1 cellular context compared by ENCODE assay signal in genomic region chr6:140572129-140572528, GRCh38.
A peak's percentile ranks its signal among the peaks of the same experiment; 100 is the strongest.
TF ChIP-seq lines count a peak whose summit lies in the region.

No MANE protein-coding gene starts in this region.

TF ChIP-seq in SK-N-SH, 30 proteins besides CTCF, POLR2A, EP300 and RAD21 (continued from another document):
- TF ChIP-seq IRF3 (IDR thresholded peaks at IDR 0.05; ENCODE audit: low read depth, low read length) (no peak), NFIC (IDR thresholded peaks at IDR 0.05; ENCODE audit: borderline replicate concordance) (peak; percentile 99), SMC3 (IDR thresholded peaks at IDR 0.05; ENCODE audit: low read depth, low read length) (no peak), FOXM1 (IDR thresholded peaks at IDR 0.05; ENCODE audit: low read depth) (peak; percentile 93), CHD2 (IDR thresholded peaks at IDR 0.05; ENCODE audit: low read length, partially characterized antibody) (no peak), ELF1 (IDR thresholded peaks at IDR 0.05) (0 out of 2 replicates have a peak, but pooled peaks have one; percentile 51), SIN3A (IDR thresholded peaks at IDR 0.05; ENCODE audit: borderline replicate concordance, low read depth, low read length) (peak; percentile 73; the same call in 1 of the 2 replicates), MXI1 (IDR thresholded peaks at IDR 0.05; ENCODE audit: low read depth, low read length) (no peak), REST (IDR thresholded peaks at IDR 0.05; ENCODE audit: low read depth, low read length) (no peak), RFX5 (IDR thresholded peaks at IDR 0.05; ENCODE audit: low read length) (no peak)
- TF ChIP-seq, protein P1, sequence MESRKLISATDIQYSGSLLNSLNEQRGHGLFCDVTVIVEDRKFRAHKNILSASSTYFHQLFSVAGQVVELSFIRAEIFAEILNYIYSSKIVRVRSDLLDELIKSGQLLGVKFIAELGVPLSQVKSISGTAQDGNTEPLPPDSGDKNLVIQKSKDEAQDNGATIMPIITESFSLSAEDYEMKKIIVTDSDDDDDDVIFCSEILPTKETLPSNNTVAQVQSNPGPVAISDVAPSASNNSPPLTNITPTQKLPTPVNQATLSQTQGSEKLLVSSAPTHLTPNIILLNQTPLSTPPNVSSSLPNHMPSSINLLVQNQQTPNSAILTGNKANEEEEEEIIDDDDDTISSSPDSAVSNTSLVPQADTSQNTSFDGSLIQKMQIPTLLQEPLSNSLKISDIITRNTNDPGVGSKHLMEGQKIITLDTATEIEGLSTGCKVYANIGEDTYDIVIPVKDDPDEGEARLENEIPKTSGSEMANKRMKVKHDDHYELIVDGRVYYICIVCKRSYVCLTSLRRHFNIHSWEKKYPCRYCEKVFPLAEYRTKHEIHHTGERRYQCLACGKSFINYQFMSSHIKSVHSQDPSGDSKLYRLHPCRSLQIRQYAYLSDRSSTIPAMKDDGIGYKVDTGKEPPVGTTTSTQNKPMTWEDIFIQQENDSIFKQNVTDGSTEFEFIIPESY (IDR thresholded peaks at IDR 0.05; ENCODE audit: borderline replicate concordance, low read depth), result peak; percentile 78
